8 cellular contexts compared by ENCODE assay signal in genomic region chr14:68283378-68284123, GRCh38.
DNase-seq lines count a peak whose midpoint lies in the region; ATAC-seq and TF ChIP-seq lines count a peak whose summit lies in the region.

No MANE protein-coding gene starts in this region.

- H3K27ac Mint-ChIP-seq in memory B cell = peak overlapping the region; percentile 98

- H3K4me1 Mint-ChIP-seq in memory B cell = peaks cover 71% of the 10 kb centered on the region

- no peaks in the 10 kb centered on the region for H3K27me3 ChIP-seq in upper lobe of left lung
- H3K27me3 ChIP-seq in mammary epithelial cell (ENCODE audit: insufficient read depth, low read length) = no peaks in the 10 kb centered on the region

- H3K9ac ChIP-seq in mammary epithelial cell (ENCODE audit: insufficient read depth, low read length) = no peak overlapping the region

- ATAC-seq in HG03432 (IDR thresholded peaks at IDR 0.05; ENCODE audit: unreplicated experiment) (peak; percentile 42), memory B cell (ENCODE audit: low read depth) (peak; percentile 72), upper lobe of left lung (ENCODE audit: low FRiP score in 2 of 2) (peak; percentile 35 to 60)

- H3K27ac ChIP-seq in upper lobe of left lung (peak overlapping the region; percentile 34 to 64 (median 59)), mammary epithelial cell (ENCODE audit: insufficient read depth, low read depth, low read length) (no peak overlapping the region)

- DNase-seq in activated T-helper 1 cell treated with Interleukin-2 at 50 U/mL for 16 hours (ENCODE audit: low read depth) (peak; percentile 55), memory B cell (ENCODE audit: low spot score in 2 of 2) (peak; percentile 58 to 62), upper lobe of left lung (peak; percentile 13 to 31), NCI-H2196 (lab: John Stamatoyannopoulos, UW; ENCODE audit: unreplicated experiment) (no peak), NCI-H2029 (lab: John Stamatoyannopoulos, UW) (no peak), mammary epithelial cell (no peak)

- no peaks in the 10 kb centered on the region for H3K9me3 ChIP-seq in upper lobe of left lung
- no peaks in the 10 kb centered on the region for H3K9me3 ChIP-seq in mammary epithelial cell (replicated peaks; ENCODE audit: insufficient read depth, low read length)

- CTCF ChIA-PET in mammary epithelial cell (lab: Charles Lee; ENCODE audit: low non-redundant PET) = no interaction called here

- H4K20me1 ChIP-seq in mammary epithelial cell (ENCODE audit: insufficient read depth, low read length) = no peaks in the 10 kb centered on the region

- no peaks in the 10 kb centered on the region for H3K27me3 Mint-ChIP-seq in memory B cell

- H3K4me1 ChIP-seq in upper lobe of left lung (peaks cover 20 to 37% (median 30%) of the 10 kb centered on the region in 4 donors), mammary epithelial cell (ENCODE audit: insufficient read depth, low read length) (peaks cover 4% of the 10 kb centered on the region)

- no peaks in the 10 kb centered on the region for H3K36me3 ChIP-seq in upper lobe of left lung
- H3K36me3 ChIP-seq in mammary epithelial cell (ENCODE audit: insufficient read depth, low read length) = no peaks in the 10 kb centered on the region

- no peak for TF ChIP-seq EP300 in upper lobe of left lung (IDR thresholded peaks at IDR 0.05)

- intact Hi-C loops in mammary epithelial cell (cut with micrococcal nuclease) = no loop called here

- WGBS in upper lobe of left lung, 2 donors = 52 to 69% methylated on average over 4 to 11 of the region's 11 CpGs
- 100% methylated on average over 9 of the region's 11 CpGs for WGBS in mammary epithelial cell (ENCODE audit: low coverage, missing lambda C conversion rate)

- H3K36me3 Mint-ChIP-seq in memory B cell = no peaks in the 10 kb centered on the region

- no peak overlapping the region for H2AFZ ChIP-seq in mammary epithelial cell (ENCODE audit: low read depth, low read length)

- H3K4me2 ChIP-seq in mammary epithelial cell (ENCODE audit: insufficient read depth, low read depth, low read length) = no peak overlapping the region

- dilution Hi-C loops in mammary epithelial cell (cut with HindIII; ENCODE audit: low sequenced_read_pairs) = no loop called here

- TF ChIP-seq POLR2A in GM19099 (IDR thresholded peaks at IDR 0.05; ENCODE audit: extremely low read depth, insufficient read length, low read depth) = peak; percentile 53
- no peak for TF ChIP-seq POLR2A in upper lobe of left lung (IDR thresholded peaks at IDR 0.05)

- TF ChIP-seq CTCF in upper lobe of left lung (IDR thresholded peaks at IDR 0.05) (no peak), mammary epithelial cell (conservative IDR thresholded peaks at IDR 0.05 in 1 of 2, IDR thresholded peaks at IDR 0.05 in 1 of 2; ENCODE audit: extremely low read depth in 1 of 2, insufficient read depth in 1 of 2, low read depth in 1 of 2, low read length in 2 of 2) (no peak)

- in situ Hi-C loops in mammary epithelial cell (cut with MboI; ENCODE audit: low sequenced_read_pairs in 2 of 2) = no loop called here

- no TSS peak for BruUV-seq in mammary epithelial cell (replicated peaks; lab: Mats Ljungman, UMichigan)

- H3K4me3 ChIP-seq in upper lobe of left lung (no peak overlapping the region), mammary epithelial cell (replicated peaks in 1 of 3; ENCODE audit: insufficient read depth in 1 of 3, low read depth in 2 of 3, low read length in 3 of 3) (no peak overlapping the region)

- H3K9me3 Mint-ChIP-seq in memory B cell = no peaks in the 10 kb centered on the region

- H3K79me2 ChIP-seq in mammary epithelial cell (ENCODE audit: insufficient read depth, low read length) = no peaks in the 10 kb centered on the region

- peak overlapping the region; percentile 22 for H3K4me3 Mint-ChIP-seq in memory B cell

Comparison
In these comparisons a context has a peak if more than half of its experiments do, and no peak if none do; other contexts are left out.
1. DNase-seq: peak in activated T-helper 1 cell treated with Interleukin-2 at 50 U/mL for 16 hours (single experiment), memory B cell (2 of 2) and upper lobe of left lung (2 of 2); none in NCI-H2196 (single experiment), NCI-H2029 (single experiment) and mammary epithelial cell (single experiment).
2. Peak in every context shown above with its lines, with median percentiles within 50 percentile points of each other: ATAC-seq.